7 cellular contexts compared by ENCODE assay signal in genomic region chr4:41215969-41216293, GRCh38. TPM values are rescaled to one million over a fixed set of nuclear protein-coding genes. Genes with fewer than 3 reads are reported as not detected.
DNase-seq lines count a peak whose midpoint lies in the region; ATAC-seq lines count a peak whose summit lies in the region.

No MANE protein-coding gene starts in this region.

- in situ Hi-C loops in HAP-1 (cut with MboI; ENCODE audit: low sequenced_read_pairs), result loop anchor here (5.0 to 25.0 kb wide), 2 partner anchors 289 to 479 kb away; partner anchors contain the start of gene NSUN7

- ATAC-seq in stimulated activated naive B cell treated with anti-CD40 and anti-IgM and Interleukin-4, amounts not matched to agents 10 μg/mL and 1 μg/mL and 100 μg/mL, for 72 hours (replicated peaks), result no peak
- ATAC-seq in GM21447 (IDR thresholded peaks at IDR 0.05; ENCODE audit: unreplicated experiment), result no peak

- POLR2A ChIA-PET in activated CD4-positive, alpha-beta memory T cell treated with anti-CD3 and anti-CD28 coated beads for 36 hours (lab: Charles Lee), result no interaction called here

- H3K9me3 ChIP-seq in HAP-1, result no peaks in the 10 kb centered on the region

- CTCF ChIA-PET in activated CD4-positive, alpha-beta memory T cell treated with anti-CD3 and anti-CD28 coated beads for 36 hours (lab: Charles Lee), result interaction anchor here (1.2 to 2.4 kb wide), 3 partner anchors 240 to 291 kb away, joined by 5 to 11 read pairs (median 7); no protein-coding TSS in a partner anchor

- no peak overlapping the region for H3K27ac Mint-ChIP-seq in activated CD4-positive, alpha-beta memory T cell treated with anti-CD3 and anti-CD28 coated beads for 36 hours
- H3K27ac Mint-ChIP-seq in stimulated activated naive B cell treated with anti-CD40 and anti-IgM and Interleukin-4, amounts not matched to agents 10 μg/mL and 1 μg/mL and 100 μg/mL, for 72 hours, result no peak overlapping the region

- peaks cover 25% of the 10 kb centered on the region for H3K4me1 ChIP-seq in HAP-1

- peaks cover 28% of the 10 kb centered on the region for H3K4me1 Mint-ChIP-seq in activated CD4-positive, alpha-beta memory T cell treated with anti-CD3 and anti-CD28 coated beads for 36 hours (ENCODE audit: low read depth)
- H3K4me1 Mint-ChIP-seq in stimulated activated naive B cell treated with anti-CD40 and anti-IgM and Interleukin-4, amounts not matched to agents 10 μg/mL and 1 μg/mL and 100 μg/mL, for 72 hours, result peaks cover 13 to 21% of the 10 kb centered on the region in 2 donors

- H3K9me3 Mint-ChIP-seq in activated CD4-positive, alpha-beta memory T cell treated with anti-CD3 and anti-CD28 coated beads for 36 hours, result no peaks in the 10 kb centered on the region
- H3K9me3 Mint-ChIP-seq in stimulated activated naive B cell treated with anti-CD40 and anti-IgM and Interleukin-4, amounts not matched to agents 10 μg/mL and 1 μg/mL and 100 μg/mL, for 72 hours, result no peaks in the 10 kb centered on the region

- H3K36me3 ChIP-seq in HAP-1 (replicated peaks), result no peaks in the 10 kb centered on the region

- H3K36me3 Mint-ChIP-seq in activated CD4-positive, alpha-beta memory T cell treated with anti-CD3 and anti-CD28 coated beads for 36 hours, result no peaks in the 10 kb centered on the region
- no peaks in the 10 kb centered on the region for H3K36me3 Mint-ChIP-seq in stimulated activated naive B cell treated with anti-CD40 and anti-IgM and Interleukin-4, amounts not matched to agents 10 μg/mL and 1 μg/mL and 100 μg/mL, for 72 hours

- H3K4me3 ChIP-seq in HAP-1, result peak overlapping the region; percentile 53
- H3K4me3 ChIP-seq in iPS-11a (ENCODE audit: low read depth, low read length), result peak overlapping the region; percentile 60

- peak overlapping the region; percentile 70 for H3K4me3 Mint-ChIP-seq in activated CD4-positive, alpha-beta memory T cell treated with anti-CD3 and anti-CD28 coated beads for 36 hours
- H3K4me3 Mint-ChIP-seq in stimulated activated naive B cell treated with anti-CD40 and anti-IgM and Interleukin-4, amounts not matched to agents 10 μg/mL and 1 μg/mL and 100 μg/mL, for 72 hours, result peak overlapping the region; percentile 56 to 83

- intact Hi-C loops in activated CD4-positive, alpha-beta memory T cell treated with anti-CD3 and anti-CD28 coated beads for 36 hours (cut with micrococcal nuclease), result loop anchor here (10.0 kb wide), 1 partner anchor 451 kb away; no protein-coding TSS in a partner anchor

- DNase-seq in HAP-1 (ENCODE audit: low spot score in 2 of 2) (no peak), NCI-H2107 (lab: John Stamatoyannopoulos, UW) (no peak), DMS 273 (lab: John Stamatoyannopoulos, UW; ENCODE audit: unreplicated experiment) (no peak)
- DNase-seq in activated CD4-positive, alpha-beta memory T cell treated with anti-CD3 and anti-CD28 coated beads for 36 hours, result no peak
- DNase-seq in stimulated activated naive B cell treated with anti-CD40 and anti-IgM and Interleukin-4, amounts not matched to agents 10 μg/mL and 1 μg/mL and 100 μg/mL, for 72 hours, result no peak

- no peaks in the 10 kb centered on the region for H3K27me3 ChIP-seq in HAP-1 (ENCODE audit: low read depth)

- H3K27me3 Mint-ChIP-seq in activated CD4-positive, alpha-beta memory T cell treated with anti-CD3 and anti-CD28 coated beads for 36 hours, result peaks cover 54% of the 10 kb centered on the region
- peaks cover 67 to 86% of the 10 kb centered on the region in 2 donors for H3K27me3 Mint-ChIP-seq in stimulated activated naive B cell treated with anti-CD40 and anti-IgM and Interleukin-4, amounts not matched to agents 10 μg/mL and 1 μg/mL and 100 μg/mL, for 72 hours

RNA-seq across cellular contexts. Expression of gene APBB2, which starts 1.6 kb away (rescaled TPM):
- total RNA-seq in activated CD4-positive, alpha-beta memory T cell treated with anti-CD3 and anti-CD28 coated beads for 36 hours, result 1 to 10 TPM; 1.5 to 1.7 TPM

RNA-seq across cellular contexts. Expression of gene UCHL1, which starts 40.8 kb away (rescaled TPM):
- total RNA-seq in activated CD4-positive, alpha-beta memory T cell treated with anti-CD3 and anti-CD28 coated beads for 36 hours, result 1 to 10 TPM in 1 of 2 experiments, under 1 TPM in 1; 0.99 to 1.1 TPM
